Comparison of ENCODE assay signal across 1 cellular context in the genomic region with DNA sequence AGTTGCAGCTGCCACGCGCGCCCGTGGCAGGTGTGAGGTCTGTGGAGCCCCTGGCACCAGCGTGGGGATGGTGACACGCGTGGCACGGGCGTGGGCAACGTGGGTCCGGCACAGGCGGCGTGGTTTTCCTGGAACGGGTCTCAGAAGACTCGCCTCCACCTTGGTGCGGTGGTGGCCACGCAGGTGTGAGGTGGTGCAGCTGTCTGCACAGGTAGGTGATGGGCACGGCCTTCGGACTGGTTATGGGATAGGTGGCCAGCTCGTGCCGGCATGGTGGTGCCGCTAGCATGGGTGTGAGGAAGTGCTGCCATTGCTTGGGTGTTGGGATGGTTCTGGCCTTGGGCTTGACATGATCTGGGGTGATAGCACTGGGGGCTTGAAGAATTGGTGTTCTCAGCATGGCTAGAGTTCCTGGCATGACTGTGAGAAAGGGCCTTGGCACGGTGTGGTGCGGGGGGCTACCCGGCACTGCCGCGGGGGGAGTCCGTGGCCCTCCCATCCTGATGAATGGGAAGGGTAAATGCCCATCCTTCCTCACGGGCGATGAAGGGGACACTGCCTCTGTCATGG.
TF ChIP-seq lines count a peak whose summit lies in the region.

No MANE protein-coding gene starts in this region.

TF ChIP-seq in HepG2, 621 proteins besides CTCF, POLR2A, EP300 and RAD21 (continued from another document):
- TF ChIP-seq MTF1 (CRISPR knock-in tag; IDR thresholded peaks at IDR 0.05) (no peak), ZNF232 (CRISPR knock-in tag; IDR thresholded peaks at IDR 0.05; ENCODE audit: borderline replicate concordance) (no peak), ZNF841 (CRISPR knock-in tag; IDR thresholded peaks at IDR 0.05; ENCODE audit: borderline replicate concordance) (no peak), ELF4 (CRISPR knock-in tag; IDR thresholded peaks at IDR 0.05; ENCODE audit: borderline replicate concordance) (no peak), ZNF709 (CRISPR knock-in tag; IDR thresholded peaks at IDR 0.05) (no peak), KLF16 (CRISPR knock-in tag; IDR thresholded peaks at IDR 0.05) (0 out of 4 replicates have a peak, but pooled peaks of 1 of the 2 experiments have one; percentile 29), TGIF2 (CRISPR knock-in tag; IDR thresholded peaks at IDR 0.05) (peak; percentile 35; the same call in 1 of the 2 replicates), ZBTB8A (CRISPR knock-in tag; IDR thresholded peaks at IDR 0.05; ENCODE audit: borderline replicate concordance, low read depth) (no peak), ZNF550 (CRISPR knock-in tag; IDR thresholded peaks at IDR 0.05; ENCODE audit: borderline replicate concordance) (no peak), GABPB1 (CRISPR knock-in tag; IDR thresholded peaks at IDR 0.05) (peak; percentile 41; the same call in 1 of the 2 replicates), ZSCAN25 (CRISPR knock-in tag; IDR thresholded peaks at IDR 0.05) (no peak), SKI (IDR thresholded peaks at IDR 0.05; ENCODE audit: partially characterized antibody) (no peak), GTF3A (CRISPR knock-in tag; conservative IDR thresholded peaks at IDR 0.05) (no peak), ZFY (CRISPR knock-in tag; IDR thresholded peaks at IDR 0.05) (no peak), ZNF230 (CRISPR knock-in tag; IDR thresholded peaks at IDR 0.05) (no peak), ARHGAP35 (CRISPR knock-in tag; IDR thresholded peaks at IDR 0.05; ENCODE audit: borderline replicate concordance) (no peak; the same call in 1 of the 2 replicates), EEA1 (CRISPR knock-in tag; IDR thresholded peaks at IDR 0.05; ENCODE audit: borderline replicate concordance) (0 out of 2 replicates have a peak, but pooled peaks have one; percentile 33), ZSCAN31 (CRISPR knock-in tag; IDR thresholded peaks at IDR 0.05; ENCODE audit: low read depth) (no peak), PHF8 (CRISPR knock-in tag; IDR thresholded peaks at IDR 0.05) (peak; percentile 21; the same call in 1 of the 2 replicates), ZKSCAN1 (IDR thresholded peaks at IDR 0.05; ENCODE audit: low read length) (no peak), CBX2 (IDR thresholded peaks at IDR 0.05; ENCODE audit: low read depth, low read length) (no peak), CBX2 (CRISPR knock-in tag; IDR thresholded peaks at IDR 0.05; ENCODE audit: low read depth) (no peak)
- TF ChIP-seq, protein P1, sequence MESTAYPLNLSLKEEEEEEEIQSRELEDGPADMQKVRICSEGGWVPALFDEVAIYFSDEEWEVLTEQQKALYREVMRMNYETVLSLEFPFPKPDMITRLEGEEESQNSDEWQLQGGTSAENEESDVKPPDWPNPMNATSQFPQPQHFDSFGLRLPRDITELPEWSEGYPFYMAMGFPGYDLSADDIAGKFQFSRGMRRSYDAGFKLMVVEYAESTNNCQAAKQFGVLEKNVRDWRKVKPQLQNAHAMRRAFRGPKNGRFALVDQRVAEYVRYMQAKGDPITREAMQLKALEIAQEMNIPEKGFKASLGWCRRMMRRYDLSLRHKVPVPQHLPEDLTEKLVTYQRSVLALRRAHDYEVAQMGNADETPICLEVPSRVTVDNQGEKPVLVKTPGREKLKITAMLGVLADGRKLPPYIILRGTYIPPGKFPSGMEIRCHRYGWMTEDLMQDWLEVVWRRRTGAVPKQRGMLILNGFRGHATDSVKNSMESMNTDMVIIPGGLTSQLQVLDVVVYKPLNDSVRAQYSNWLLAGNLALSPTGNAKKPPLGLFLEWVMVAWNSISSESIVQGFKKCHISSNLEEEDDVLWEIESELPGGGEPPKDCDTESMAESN (CRISPR knock-in tag; conservative IDR thresholded peaks at IDR 0.05): 0 out of 2 replicates have a peak, but pooled peaks have one; percentile 32
- TF ChIP-seq, protein P2, sequence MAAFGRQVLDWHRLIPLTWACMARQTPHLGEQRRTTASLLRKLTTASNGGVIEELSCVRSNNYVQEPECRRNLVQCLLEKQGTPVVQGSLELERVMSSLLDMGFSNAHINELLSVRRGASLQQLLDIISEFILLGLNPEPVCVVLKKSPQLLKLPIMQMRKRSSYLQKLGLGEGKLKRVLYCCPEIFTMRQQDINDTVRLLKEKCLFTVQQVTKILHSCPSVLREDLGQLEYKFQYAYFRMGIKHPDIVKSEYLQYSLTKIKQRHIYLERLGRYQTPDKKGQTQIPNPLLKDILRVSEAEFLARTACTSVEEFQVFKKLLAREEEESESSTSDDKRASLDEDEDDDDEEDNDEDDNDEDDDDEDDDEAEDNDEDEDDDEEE (CRISPR knock-in tag; IDR thresholded peaks at IDR 0.05): 0 out of 2 replicates have a peak, but pooled peaks have one; percentile 19
- TF ChIP-seq, protein P3, sequence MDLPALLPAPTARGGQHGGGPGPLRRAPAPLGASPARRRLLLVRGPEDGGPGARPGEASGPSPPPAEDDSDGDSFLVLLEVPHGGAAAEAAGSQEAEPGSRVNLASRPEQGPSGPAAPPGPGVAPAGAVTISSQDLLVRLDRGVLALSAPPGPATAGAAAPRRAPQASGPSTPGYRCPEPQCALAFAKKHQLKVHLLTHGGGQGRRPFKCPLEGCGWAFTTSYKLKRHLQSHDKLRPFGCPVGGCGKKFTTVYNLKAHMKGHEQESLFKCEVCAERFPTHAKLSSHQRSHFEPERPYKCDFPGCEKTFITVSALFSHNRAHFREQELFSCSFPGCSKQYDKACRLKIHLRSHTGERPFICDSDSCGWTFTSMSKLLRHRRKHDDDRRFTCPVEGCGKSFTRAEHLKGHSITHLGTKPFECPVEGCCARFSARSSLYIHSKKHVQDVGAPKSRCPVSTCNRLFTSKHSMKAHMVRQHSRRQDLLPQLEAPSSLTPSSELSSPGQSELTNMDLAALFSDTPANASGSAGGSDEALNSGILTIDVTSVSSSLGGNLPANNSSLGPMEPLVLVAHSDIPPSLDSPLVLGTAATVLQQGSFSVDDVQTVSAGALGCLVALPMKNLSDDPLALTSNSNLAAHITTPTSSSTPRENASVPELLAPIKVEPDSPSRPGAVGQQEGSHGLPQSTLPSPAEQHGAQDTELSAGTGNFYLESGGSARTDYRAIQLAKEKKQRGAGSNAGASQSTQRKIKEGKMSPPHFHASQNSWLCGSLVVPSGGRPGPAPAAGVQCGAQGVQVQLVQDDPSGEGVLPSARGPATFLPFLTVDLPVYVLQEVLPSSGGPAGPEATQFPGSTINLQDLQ (CRISPR knock-in tag; IDR thresholded peaks at IDR 0.05): 0 out of 2 replicates have a peak, but pooled peaks have one; percentile 56
- TF ChIP-seq, protein P4, sequence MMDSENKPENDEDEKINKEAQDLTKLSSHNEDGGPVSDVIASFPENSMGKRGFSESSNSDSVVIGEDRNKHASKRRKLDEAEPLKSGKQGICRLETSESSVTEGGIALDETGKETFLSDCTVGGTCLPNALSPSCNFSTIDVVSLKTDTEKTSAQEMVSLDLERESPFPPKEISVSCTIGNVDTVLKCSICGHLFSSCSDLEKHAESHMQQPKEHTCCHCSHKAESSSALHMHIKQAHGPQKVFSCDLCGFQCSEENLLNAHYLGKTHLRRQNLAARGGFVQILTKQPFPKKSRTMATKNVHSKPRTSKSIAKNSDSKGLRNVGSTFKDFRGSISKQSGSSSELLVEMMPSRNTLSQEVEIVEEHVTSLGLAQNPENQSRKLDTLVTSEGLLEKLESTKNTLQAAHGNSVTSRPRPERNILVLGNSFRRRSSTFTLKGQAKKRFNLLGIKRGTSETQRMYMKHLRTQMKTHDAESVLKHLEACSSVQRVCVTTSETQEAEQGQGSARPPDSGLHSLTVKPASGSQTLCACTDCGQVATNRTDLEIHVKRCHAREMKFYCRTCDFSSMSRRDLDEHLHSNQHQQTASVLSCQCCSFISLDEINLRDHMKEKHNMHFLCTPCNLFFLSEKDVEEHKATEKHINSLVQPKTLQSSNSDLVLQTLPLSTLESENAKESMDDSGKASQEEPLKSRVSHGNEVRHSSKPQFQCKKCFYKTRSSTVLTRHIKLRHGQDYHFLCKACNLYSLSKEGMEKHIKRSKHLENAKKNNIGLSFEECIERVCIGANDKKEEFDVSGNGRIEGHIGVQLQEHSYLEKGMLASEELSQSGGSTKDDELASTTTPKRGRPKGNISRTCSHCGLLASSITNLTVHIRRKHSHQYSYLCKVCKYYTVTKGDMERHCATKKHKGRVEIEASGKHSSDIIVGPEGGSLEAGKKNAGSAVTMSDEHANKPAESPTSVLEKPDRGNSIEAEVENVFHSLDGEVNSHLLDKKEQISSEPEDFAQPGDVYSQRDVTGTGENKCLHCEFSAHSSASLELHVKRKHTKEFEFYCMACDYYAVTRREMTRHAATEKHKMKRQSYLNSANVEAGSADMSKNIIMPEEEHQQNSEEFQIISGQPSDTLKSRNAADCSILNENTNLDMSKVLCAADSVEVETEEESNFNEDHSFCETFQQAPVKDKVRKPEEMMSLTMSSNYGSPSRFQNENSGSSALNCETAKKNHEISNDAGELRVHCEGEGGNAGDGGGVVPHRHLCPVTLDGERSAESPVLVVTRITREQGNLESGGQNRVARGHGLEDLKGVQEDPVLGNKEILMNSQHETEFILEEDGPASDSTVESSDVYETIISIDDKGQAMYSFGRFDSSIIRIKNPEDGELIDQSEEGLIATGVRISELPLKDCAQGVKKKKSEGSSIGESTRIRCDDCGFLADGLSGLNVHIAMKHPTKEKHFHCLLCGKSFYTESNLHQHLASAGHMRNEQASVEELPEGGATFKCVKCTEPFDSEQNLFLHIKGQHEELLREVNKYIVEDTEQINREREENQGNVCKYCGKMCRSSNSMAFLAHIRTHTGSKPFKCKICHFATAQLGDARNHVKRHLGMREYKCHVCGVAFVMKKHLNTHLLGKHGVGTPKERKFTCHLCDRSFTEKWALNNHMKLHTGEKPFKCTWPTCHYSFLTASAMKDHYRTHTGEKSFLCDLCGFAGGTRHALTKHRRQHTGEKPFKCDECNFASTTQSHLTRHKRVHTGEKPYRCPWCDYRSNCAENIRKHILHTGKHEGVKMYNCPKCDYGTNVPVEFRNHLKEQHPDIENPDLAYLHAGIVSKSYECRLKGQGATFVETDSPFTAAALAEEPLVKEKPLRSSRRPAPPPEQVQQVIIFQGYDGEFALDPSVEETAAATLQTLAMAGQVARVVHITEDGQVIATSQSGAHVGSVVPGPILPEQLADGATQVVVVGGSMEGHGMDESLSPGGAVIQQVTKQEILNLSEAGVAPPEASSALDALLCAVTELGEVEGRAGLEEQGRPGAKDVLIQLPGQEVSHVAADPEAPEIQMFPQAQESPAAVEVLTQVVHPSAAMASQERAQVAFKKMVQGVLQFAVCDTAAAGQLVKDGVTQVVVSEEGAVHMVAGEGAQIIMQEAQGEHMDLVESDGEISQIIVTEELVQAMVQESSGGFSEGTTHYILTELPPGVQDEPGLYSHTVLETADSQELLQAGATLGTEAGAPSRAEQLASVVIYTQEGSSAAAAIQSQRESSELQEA (CRISPR knock-in tag; IDR thresholded peaks at IDR 0.05; ENCODE audit: not compliant biosample characterization): no peak
- TF ChIP-seq, protein P5, sequence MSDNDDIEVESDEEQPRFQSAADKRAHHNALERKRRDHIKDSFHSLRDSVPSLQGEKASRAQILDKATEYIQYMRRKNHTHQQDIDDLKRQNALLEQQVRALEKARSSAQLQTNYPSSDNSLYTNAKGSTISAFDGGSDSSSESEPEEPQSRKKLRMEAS (IDR thresholded peaks at IDR 0.05): peak; percentile 5; the same call in 1 of the 2 replicates
